In the genomic region with DNA sequence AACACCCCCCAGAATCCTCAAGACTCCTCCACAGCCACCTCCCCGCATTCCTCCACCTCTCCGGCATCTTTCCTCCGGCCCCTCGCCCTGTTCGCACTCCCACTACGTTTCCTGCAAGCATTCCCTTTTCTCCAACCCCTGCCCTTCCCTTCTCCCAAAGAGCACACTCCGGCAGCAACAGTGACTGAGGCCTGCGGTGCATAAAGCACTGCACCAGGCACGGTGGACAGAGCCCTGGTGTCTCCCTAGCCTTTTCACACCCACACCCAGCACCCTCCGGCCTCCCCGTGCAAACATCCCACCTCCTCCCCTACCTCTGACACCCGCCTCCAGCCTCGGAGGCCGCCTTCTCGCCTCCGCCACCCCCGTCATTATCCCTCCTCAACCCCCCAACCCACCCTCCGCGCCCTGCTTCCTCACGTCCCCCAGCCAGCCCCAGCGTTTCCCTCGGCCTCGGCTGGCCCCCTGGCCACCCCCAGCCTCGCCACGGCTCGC, we compare ENCODE assay signal across 8 cellular contexts. TPM values are rescaled to one million over a fixed set of nuclear protein-coding genes. Genes with fewer than 3 reads are reported as not detected.
DNase-seq lines count a peak whose midpoint lies in the region; ATAC-seq and TF ChIP-seq lines count a peak whose summit lies in the region.

No MANE protein-coding gene starts in this region.

- ATAC-seq in HG02938 (IDR thresholded peaks at IDR 0.05; ENCODE audit: unreplicated experiment) (peak; percentile 32), Right ventricle myocardium inferior (peak; percentile 21), aorta (ENCODE audit: low FRiP score) (peak; percentile 58)
- peak; percentile 42 to 48 for ATAC-seq in activated naive CD4-positive, alpha-beta T cell treated with anti-CD3 and anti-CD28 coated beads, Interleukin-2, amount 50 U/mL, for 72 hours

- H3K27me3 ChIP-seq in OCI-LY1 (ENCODE audit: insufficient read depth, low read length) (no peaks in the 10 kb centered on the region), aorta (ENCODE audit: control insufficient read depth in 1 of 2, insufficient read depth in 2 of 2, low read length in 1 of 2) (no peaks in the 10 kb centered on the region)

- H4K20me1 ChIP-seq in OCI-LY1 (ENCODE audit: insufficient read depth, low read length), result no peaks in the 10 kb centered on the region

- 0 to 1% methylated on average over 26 of the region's 26 CpGs for WGBS in aorta, 2 donors

- no peaks in the 10 kb centered on the region for H3K9me3 Mint-ChIP-seq in activated naive CD4-positive, alpha-beta T cell treated with anti-CD3 and anti-CD28 coated beads, Interleukin-2, amount 50 U/mL, for 72 hours

- intact Hi-C loops in Right ventricle myocardium inferior (cut with DNase I), result loop anchor here (10.0 kb wide), 1 partner anchor 380 kb away; no protein-coding TSS in a partner anchor
- intact Hi-C loops in aorta (cut with DNase I), result no loop called here

- H3K4me3 ChIP-seq in OCI-LY1 (ENCODE audit: low read depth, low read length, poor library complexity, severe bottlenecking), result peak overlapping the region; percentile 89
- peak overlapping the region; percentile 87 to 93 for H3K4me3 ChIP-seq in aorta (ENCODE audit: low read length in 2 of 2)

- H3K9me3 ChIP-seq in OCI-LY1 (ENCODE audit: low read length) (no peaks in the 10 kb centered on the region), aorta (ENCODE audit: control insufficient read depth, low read length) (no peaks in the 10 kb centered on the region)

- H3K36me3 ChIP-seq in OCI-LY1 (ENCODE audit: insufficient read depth, low read length), result peaks cover 3% of the 10 kb centered on the region; the same call in 1 of the 2 replicates
- no peaks in the 10 kb centered on the region for H3K36me3 ChIP-seq in aorta (ENCODE audit: control insufficient read depth in 1 of 2, insufficient read depth in 2 of 2, low read length in 1 of 2)

- H3K9me2 ChIP-seq in OCI-LY1 (ENCODE audit: low read depth, low read length), result no peaks in the 10 kb centered on the region

- DNase-seq in NCI-H2029 treated with DMSO at 0.1 percent for 48 hours (lab: John Stamatoyannopoulos, UW) (peak; percentile 21), NCI-H2029 (lab: John Stamatoyannopoulos, UW) (no peak), Right ventricle myocardium inferior (ENCODE audit: missing footprints) (peak; percentile 69), occipital lobe (lab: John Stamatoyannopoulos, UW) (peak; percentile 19), aorta (peak; percentile 55 to 80)
- peak; percentile 19 to 58 for DNase-seq in activated naive CD4-positive, alpha-beta T cell treated with anti-CD3 and anti-CD28 coated beads, Interleukin-2, amount 50 U/mL, for 72 hours (ENCODE audit: low spot score in 2 of 2)

- H3K79me2 ChIP-seq in OCI-LY1 (ENCODE audit: insufficient read depth, low read length), result peaks cover 49% of the 10 kb centered on the region

- H3F3A ChIP-seq in OCI-LY1 (ENCODE audit: insufficient read depth, low read length), result no peaks in the 10 kb centered on the region

- H3K4me1 ChIP-seq in OCI-LY1 (ENCODE audit: insufficient read depth, low read length, severe bottlenecking), result peaks cover 21% of the 10 kb centered on the region
- H3K4me1 ChIP-seq in aorta (ENCODE audit: control insufficient read depth in 1 of 2, insufficient read depth in 2 of 2, low read length in 2 of 2), result peaks cover 5 to 7% of the 10 kb centered on the region in 2 donors

- peak overlapping the region; percentile 91 to 95 for H3K27ac Mint-ChIP-seq in activated naive CD4-positive, alpha-beta T cell treated with anti-CD3 and anti-CD28 coated beads, Interleukin-2, amount 50 U/mL, for 72 hours

- H2AFZ ChIP-seq in OCI-LY1 (ENCODE audit: low read length), result no peak overlapping the region

- peaks cover 11 to 31% of the 10 kb centered on the region in 2 donors for H3K36me3 Mint-ChIP-seq in activated naive CD4-positive, alpha-beta T cell treated with anti-CD3 and anti-CD28 coated beads, Interleukin-2, amount 50 U/mL, for 72 hours

- no peak for TF ChIP-seq CTCF in OCI-LY1 (IDR thresholded peaks at IDR 0.05; ENCODE audit: low read length)

- H3K9ac ChIP-seq in OCI-LY1 (ENCODE audit: low read length), result peak overlapping the region; percentile 95

- peak overlapping the region; percentile 43 for H3K27ac ChIP-seq in OCI-LY1 (ENCODE audit: low read depth, low read length, poor library complexity, severe bottlenecking)
- H3K27ac ChIP-seq in aorta (ENCODE audit: low read depth in 1 of 2, low read length in 2 of 2), result peak overlapping the region; percentile 30 to 75

- H3K4me2 ChIP-seq in OCI-LY1 (ENCODE audit: low read length), result peak overlapping the region; percentile 85

RNA-seq across cellular contexts. Expression of a gene that starts 0.6 kb away (rescaled TPM):
- total RNA-seq in activated naive CD4-positive, alpha-beta T cell treated with anti-CD3 and anti-CD28 coated beads, Interleukin-2, amount 50 U/mL, for 72 hours, result 10 to 100 TPM; 28.5 to 47.8 TPM
- total RNA-seq in Right ventricle myocardium inferior (43.7 TPM), occipital lobe (111 TPM), aorta (10 to 100 TPM; 53.8 to 63.8 TPM)
- 1 to 10 TPM; 5.3 to 5.4 TPM for polyA plus RNA-seq in aorta
